Comparison of ENCODE assay signal across 26 cellular contexts in the genomic region with DNA sequence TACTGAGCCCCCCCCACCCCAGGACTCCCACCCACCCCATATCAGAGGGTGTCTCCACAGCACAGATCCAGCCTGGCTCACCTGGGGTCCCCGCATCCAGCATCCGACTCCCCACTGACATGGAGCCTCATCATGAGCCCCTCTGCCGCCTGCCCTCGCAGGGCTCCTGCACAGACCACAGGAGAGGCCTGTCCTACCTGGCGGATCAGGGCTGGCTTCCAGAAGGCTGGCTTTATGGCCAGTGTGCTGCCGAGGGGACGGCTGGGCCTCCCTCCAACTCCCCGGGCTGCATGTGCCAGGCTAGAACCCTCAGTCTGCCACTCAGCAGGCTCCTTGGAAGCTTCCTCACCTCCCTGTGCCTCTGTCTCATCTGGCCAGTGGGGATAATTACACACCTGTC.
DNase-seq lines count a peak whose midpoint lies in the region; ATAC-seq and TF ChIP-seq lines count a peak whose summit lies in the region.
"Had no signal": no experiment of that assay in that cellular context is flagged by ENCODE, and none has a peak within 500 bp of the region (broad histone marks: within the 10 kb centered on the region; RNA-seq: fewer than 3 reads in every experiment).

No MANE protein-coding gene starts in this region.

- H3K9me3 Mint-ChIP-seq in nephron: no peaks in the 10 kb centered on the region
- no peaks in the 10 kb centered on the region for H3K9me3 Mint-ChIP-seq in activated CD4-positive, alpha-beta T cell treated with anti-CD3 and anti-CD28 coated beads, Interleukin-2, amount 10 ng/mL, durations not matched to agents 24 days and 14 days
- H3K9me3 Mint-ChIP-seq: activated CD8-positive, alpha-beta T cell treated with anti-CD3 and anti-CD28 coated beads for 36 hours; activated naive CD4-positive, alpha-beta T cell treated with anti-CD3 and anti-CD28 coated beads, Interleukin-2, amount 50 U/mL, for 72 hours; activated T-helper 2 cell treated with anti-CD3 and anti-CD28 coated beads, Interferon-gamma antibody, Interleukin-2, Interleukin-4, amounts not matched to agents 10 μg/mL and 5 μg/mL and 100 μg/mL, durations not matched to agents 14 hours and 24 hours and 36 hours; CD8-positive, alpha-beta memory T cell; GM23338; stimulated activated naive CD8-positive, alpha-beta T cell treated with anti-CD3 and anti-CD28 coated beads, Interleukin-15, amount 100 ng/mL, for 72 hours had no signal

- intact Hi-C loops in left ventricle myocardium superior (cut with micrococcal nuclease) (no loop called here), colonic mucosa (cut with DNase I) (no loop called here)
- intact Hi-C loops in activated CD4-positive, alpha-beta T cell treated with anti-CD3 and anti-CD28 coated beads, Interleukin-2, amount 10 ng/mL, durations not matched to agents 24 days and 14 days (cut with micrococcal nuclease): no loop called here

- DNase-seq in right atrium auricular region (ENCODE audit: low spot score) (no peak), left ventricle myocardium superior (no peak), colonic mucosa (no peak), NCI-H2196 (lab: John Stamatoyannopoulos, UW; ENCODE audit: unreplicated experiment) (no peak), NCI-H2196 treated with DMSO at 0.1 percent for 48 hours (lab: John Stamatoyannopoulos, UW; ENCODE audit: unreplicated experiment) (no peak)
- no peak for DNase-seq in activated CD4-positive, alpha-beta T cell treated with anti-CD3 and anti-CD28 coated beads, Interleukin-2, amount 10 ng/mL, durations not matched to agents 24 days and 14 days
- DNase-seq: activated CD4-positive, alpha-beta T cell treated with anti-CD3 and anti-CD28 coated beads for 1 hour; activated CD8-positive, alpha-beta T cell treated with anti-CD3 and anti-CD28 coated beads for 36 hours; aorta; CD8-positive, alpha-beta memory T cell; cerebellar nuclear complex; left colon; mesendoderm; NCI-H1105; NCI-H2227 treated with DMSO at 0.1 percent for 48 hours; RPMI8226; stimulated activated naive CD8-positive, alpha-beta T cell treated with anti-CD3 and anti-CD28 coated beads, Interleukin-15, amount 100 ng/mL, for 72 hours had no signal

- peaks cover 0 to 58% of the 10 kb centered on the region in 2 donors for H3K4me1 ChIP-seq in right atrium auricular region
- H3K4me1 ChIP-seq in colonic mucosa: no peaks in the 10 kb centered on the region

- H3K9me3 ChIP-seq in right atrium auricular region: no peaks in the 10 kb centered on the region
- no peaks in the 10 kb centered on the region for H3K9me3 ChIP-seq in colonic mucosa
- H3K9me3 ChIP-seq: psoas muscle, thyroid gland had no signal

- H3K27me3 ChIP-seq in right atrium auricular region: no peaks in the 10 kb centered on the region
- no peaks in the 10 kb centered on the region for H3K27me3 ChIP-seq in colonic mucosa
- H3K27me3 ChIP-seq: thyroid gland had no signal

- H3K36me3 ChIP-seq in right atrium auricular region: peaks cover 19% of the 10 kb centered on the region
- H3K36me3 ChIP-seq in colonic mucosa: no peaks in the 10 kb centered on the region

- H3K27ac Mint-ChIP-seq in nephron: peak overlapping the region in 2 of 3 experiments; percentile 14 to 59
- H3K27ac Mint-ChIP-seq in activated CD4-positive, alpha-beta T cell treated with anti-CD3 and anti-CD28 coated beads, Interleukin-2, amount 10 ng/mL, durations not matched to agents 24 days and 14 days: no peak overlapping the region
- H3K27ac Mint-ChIP-seq: activated CD8-positive, alpha-beta T cell treated with anti-CD3 and anti-CD28 coated beads for 36 hours; activated T-helper 2 cell treated with anti-CD3 and anti-CD28 coated beads, Interferon-gamma antibody, Interleukin-2, Interleukin-4, amounts not matched to agents 10 μg/mL and 5 μg/mL and 100 μg/mL, durations not matched to agents 14 hours and 24 hours and 36 hours; B cell had no signal

- H3K4me3 ChIP-seq in right atrium auricular region (no peak overlapping the region), colonic mucosa (no peak overlapping the region)
- H3K4me3 ChIP-seq: GM23338, psoas muscle, thyroid gland had no signal

- no peak overlapping the region for H3K4me3 Mint-ChIP-seq in nephron
- no peak overlapping the region for H3K4me3 Mint-ChIP-seq in activated CD4-positive, alpha-beta T cell treated with anti-CD3 and anti-CD28 coated beads, Interleukin-2, amount 10 ng/mL, durations not matched to agents 24 days and 14 days
- H3K4me3 Mint-ChIP-seq: activated CD8-positive, alpha-beta T cell treated with anti-CD3 and anti-CD28 coated beads for 36 hours; B cell; CD8-positive, alpha-beta memory T cell; GM23338; stimulated activated naive CD8-positive, alpha-beta T cell treated with anti-CD3 and anti-CD28 coated beads, Interleukin-15, amount 100 ng/mL, for 72 hours had no signal

- no peak overlapping the region for H3K9ac ChIP-seq in colonic mucosa (ENCODE audit: low read depth in 2 of 2, low read length in 2 of 2)

- H3K36me3 Mint-ChIP-seq in nephron (ENCODE audit: low read depth): peaks cover 42% of the 10 kb centered on the region
- H3K36me3 Mint-ChIP-seq in activated CD4-positive, alpha-beta T cell treated with anti-CD3 and anti-CD28 coated beads, Interleukin-2, amount 10 ng/mL, durations not matched to agents 24 days and 14 days (ENCODE audit: low read depth): peaks cover 5% of the 10 kb centered on the region
- H3K36me3 Mint-ChIP-seq: activated naive CD4-positive, alpha-beta T cell treated with anti-CD3 and anti-CD28 coated beads, Interleukin-2, amount 50 U/mL, for 72 hours had no signal

- ATAC-seq in left ventricle myocardium superior: no peak
- ATAC-seq: activated CD8-positive, alpha-beta T cell treated with anti-CD3 and anti-CD28 coated beads for 36 hours; activated naive CD4-positive, alpha-beta T cell treated with anti-CD3 and anti-CD28 coated beads, Interleukin-2, amount 50 U/mL, for 72 hours; GM23338; left colon; stimulated activated naive CD8-positive, alpha-beta T cell treated with anti-CD3 and anti-CD28 coated beads, Interleukin-15, amount 100 ng/mL, for 72 hours had no signal

- TF ChIP-seq CTCF in right atrium auricular region (IDR thresholded peaks at IDR 0.05) (no peak), nephron (IDR thresholded peaks at IDR 0.05; ENCODE audit: unreplicated experiment in 3 of 3) (no peak), colonic mucosa (IDR thresholded peaks at IDR 0.05) (no peak)

- H3K27ac ChIP-seq in right atrium auricular region (peak overlapping the region; percentile 78 to 80), cingulate gyrus (ENCODE audit: low read depth, low read length) (peak overlapping the region; percentile 54), colonic mucosa (no peak overlapping the region)
- H3K27ac ChIP-seq: epithelial cell of prostate had no signal

- peaks cover 48% of the 10 kb centered on the region for H3K4me1 Mint-ChIP-seq in nephron
- no peaks in the 10 kb centered on the region for H3K4me1 Mint-ChIP-seq in activated CD4-positive, alpha-beta T cell treated with anti-CD3 and anti-CD28 coated beads, Interleukin-2, amount 10 ng/mL, durations not matched to agents 24 days and 14 days
- H3K4me1 Mint-ChIP-seq: B cell had no signal

- H3K27me3 Mint-ChIP-seq in nephron (ENCODE audit: low read depth): peaks cover 4% of the 10 kb centered on the region
- no peaks in the 10 kb centered on the region for H3K27me3 Mint-ChIP-seq in activated CD4-positive, alpha-beta T cell treated with anti-CD3 and anti-CD28 coated beads, Interleukin-2, amount 10 ng/mL, durations not matched to agents 24 days and 14 days
- H3K27me3 Mint-ChIP-seq: activated CD8-positive, alpha-beta T cell treated with anti-CD3 and anti-CD28 coated beads for 36 hours; B cell; CD8-positive, alpha-beta memory T cell; stimulated activated naive CD8-positive, alpha-beta T cell treated with anti-CD3 and anti-CD28 coated beads, Interleukin-15, amount 100 ng/mL, for 72 hours had no signal
